ENCODE assay signal across 11 cellular contexts in the genomic region with DNA sequence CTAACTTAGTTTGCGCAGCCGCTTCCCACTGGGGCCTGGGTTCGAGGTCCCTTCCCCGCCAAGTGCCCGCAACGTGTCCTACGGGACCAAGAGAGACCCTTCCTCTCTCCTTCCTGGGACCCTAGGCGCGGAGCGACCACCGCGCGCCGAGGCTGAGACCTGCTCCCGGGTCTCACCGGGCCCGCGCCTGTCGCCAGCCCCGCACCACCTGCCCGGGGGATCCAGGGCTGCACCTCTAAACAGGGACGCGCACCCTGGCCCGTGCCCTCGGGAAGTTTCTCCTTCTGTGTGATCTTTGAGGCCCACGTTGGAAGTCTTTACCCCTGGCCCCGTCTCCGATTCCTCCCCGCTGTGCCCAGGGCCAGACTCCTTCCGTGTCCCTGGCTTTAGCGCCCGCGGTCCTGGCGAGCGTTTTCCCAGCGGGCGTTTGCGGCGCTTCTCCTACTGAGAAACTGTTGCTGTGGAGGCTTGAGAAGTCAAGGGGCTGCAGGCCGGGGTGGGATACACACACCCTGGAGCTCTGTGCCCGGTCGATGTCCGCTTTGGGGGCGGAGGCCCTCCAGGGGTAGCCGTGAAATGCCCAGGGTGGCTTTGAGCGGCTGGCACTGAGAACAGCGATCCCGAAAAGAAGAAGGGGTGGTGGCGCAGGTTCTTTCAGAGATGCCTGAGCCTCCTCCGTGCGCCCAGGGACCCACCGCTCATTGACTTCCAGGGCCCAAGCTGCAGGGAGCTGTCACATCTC. TPM values are rescaled to one million over a fixed set of nuclear protein-coding genes. Genes with fewer than 3 reads are reported as not detected.
DNase-seq lines count a peak whose midpoint lies in the region; ATAC-seq and TF ChIP-seq lines count a peak whose summit lies in the region.
"Had no signal": no experiment of that assay in that cellular context is flagged by ENCODE, and none has a peak within 500 bp of the region (broad histone marks: within the 10 kb centered on the region; RNA-seq: fewer than 3 reads in every experiment).

No MANE protein-coding gene starts in this region.

- H3K4me3 ChIP-seq in iPS-18a (ENCODE audit: low read length) = peak overlapping the region; percentile 48

- H3K9me3 Mint-ChIP-seq in activated naive CD4-positive, alpha-beta T cell treated with anti-CD3 and anti-CD28 coated beads, Interleukin-2, amount 50 U/mL, for 72 hours = no peaks in the 10 kb centered on the region

- H3K36me3 Mint-ChIP-seq in activated naive CD4-positive, alpha-beta T cell treated with anti-CD3 and anti-CD28 coated beads, Interleukin-2, amount 50 U/mL, for 72 hours = peaks cover 6 to 9% of the 10 kb centered on the region in 2 donors

- no peaks in the 10 kb centered on the region for H3K36me3 ChIP-seq in iPS-18a (ENCODE audit: control insufficient read depth, low read depth, low read length)

- no peak for TF ChIP-seq CTCF in C4-2B (conservative IDR thresholded peaks at IDR 0.05)

- H3K9me3 ChIP-seq in iPS-18a (ENCODE audit: control insufficient read depth, low read depth, low read length) = no peaks in the 10 kb centered on the region

- no peaks in the 10 kb centered on the region for H3K4me1 ChIP-seq in iPS-18a (ENCODE audit: control insufficient read depth, low read depth, low read length)

- no peak overlapping the region for H3K27ac Mint-ChIP-seq in activated naive CD4-positive, alpha-beta T cell treated with anti-CD3 and anti-CD28 coated beads, Interleukin-2, amount 50 U/mL, for 72 hours

- H3K27ac ChIP-seq in C4-2B (peak overlapping the region; percentile 26; the same call in 1 of the 2 replicates), iPS-18a (ENCODE audit: low read length) (no peak overlapping the region)

- peak; percentile 3 for ATAC-seq in SK-N-SH treated with all-trans-retinoic acid at 6 μM for 48 hours
- no peak for ATAC-seq in activated naive CD4-positive, alpha-beta T cell treated with anti-CD3 and anti-CD28 coated beads, Interleukin-2, amount 50 U/mL, for 72 hours

- DNase-seq in retina (peak; percentile 66), T1000 (lab: John Stamatoyannopoulos, UW) (no peak), NCI-H2081 (lab: John Stamatoyannopoulos, UW) (no peak), NCI-H2196 treated with DMSO at 0.1 percent for 48 hours (lab: John Stamatoyannopoulos, UW; ENCODE audit: unreplicated experiment) (no peak)
- DNase-seq in activated naive CD4-positive, alpha-beta T cell treated with anti-CD3 and anti-CD28 coated beads, Interleukin-2, amount 50 U/mL, for 72 hours (ENCODE audit: low spot score in 2 of 2) = no peak
- DNase-seq: activated CD4-positive, alpha-beta T cell treated with anti-CD3 and anti-CD28 coated beads for 1 hour had no signal

- H3K9ac ChIP-seq in iPS-18a (ENCODE audit: low read length) = no peak overlapping the region

- H3K27me3 ChIP-seq in iPS-18a (ENCODE audit: control insufficient read depth, insufficient read depth, low read length) = peaks cover 59% of the 10 kb centered on the region

TF ChIP-seq in SK-N-SH treated with all-trans-retinoic acid at 6 μM for 48 hours, 23 proteins besides CTCF, POLR2A, EP300 and RAD21:
- TF ChIP-seq ZNF565 (CRISPR knock-in tag; conservative IDR thresholded peaks at IDR 0.05; ENCODE audit: low read depth) (no peak), ARNTL (CRISPR knock-in tag; IDR thresholded peaks at IDR 0.05; ENCODE audit: borderline replicate concordance, low read depth) (no peak), ZNF8 (CRISPR knock-in tag; IDR thresholded peaks at IDR 0.05) (no peak), ZFP3 (CRISPR knock-in tag; IDR thresholded peaks at IDR 0.05) (no peak), ESRRG (CRISPR knock-in tag; IDR thresholded peaks at IDR 0.05) (no peak), SNAI2 (CRISPR knock-in tag; IDR thresholded peaks at IDR 0.05) (no peak), PPARA (CRISPR knock-in tag; IDR thresholded peaks at IDR 0.05; ENCODE audit: borderline replicate concordance) (no peak), TOX (CRISPR knock-in tag; IDR thresholded peaks at IDR 0.05; ENCODE audit: borderline replicate concordance) (no peak), BACH2 (CRISPR knock-in tag; IDR thresholded peaks at IDR 0.05; ENCODE audit: borderline replicate concordance) (no peak), ZC3H10 (CRISPR knock-in tag; IDR thresholded peaks at IDR 0.05) (no peak)
- TF ChIP-seq, protein P1, sequence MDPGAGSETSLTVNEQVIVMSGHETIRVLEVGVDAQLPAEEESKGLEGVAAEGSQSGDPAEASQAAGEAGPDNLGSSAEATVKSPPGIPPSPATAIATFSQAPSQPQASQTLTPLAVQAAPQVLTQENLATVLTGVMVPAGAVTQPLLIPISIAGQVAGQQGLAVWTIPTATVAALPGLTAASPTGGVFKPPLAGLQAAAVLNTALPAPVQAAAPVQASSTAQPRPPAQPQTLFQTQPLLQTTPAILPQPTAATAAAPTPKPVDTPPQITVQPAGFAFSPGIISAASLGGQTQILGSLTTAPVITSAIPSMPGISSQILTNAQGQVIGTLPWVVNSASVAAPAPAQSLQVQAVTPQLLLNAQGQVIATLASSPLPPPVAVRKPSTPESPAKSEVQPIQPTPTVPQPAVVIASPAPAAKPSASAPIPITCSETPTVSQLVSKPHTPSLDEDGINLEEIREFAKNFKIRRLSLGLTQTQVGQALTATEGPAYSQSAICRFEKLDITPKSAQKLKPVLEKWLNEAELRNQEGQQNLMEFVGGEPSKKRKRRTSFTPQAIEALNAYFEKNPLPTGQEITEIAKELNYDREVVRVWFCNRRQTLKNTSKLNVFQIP (CRISPR knock-in tag; IDR thresholded peaks at IDR 0.05; ENCODE audit: borderline replicate concordance, low read depth) = no peak

RNA-seq across cellular contexts. Expression of a gene that starts 0.6 kb away (rescaled TPM):
- not detected for total RNA-seq in activated naive CD4-positive, alpha-beta T cell treated with anti-CD3 and anti-CD28 coated beads, Interleukin-2, amount 50 U/mL, for 72 hours
- total RNA-seq: mesenteric fat pad, NCI-H460 had no signal
